ENCODE assay signal across 15 cellular contexts in genomic region chr3:16335772-16336621, GRCh38.
A peak's percentile ranks its signal among the peaks of the same experiment; 100 is the strongest.
DNase-seq lines count a peak whose midpoint lies in the region; ATAC-seq and TF ChIP-seq lines count a peak whose summit lies in the region.
"Had no signal": no experiment of that assay in that cellular context is flagged by ENCODE, and none has a peak within 500 bp of the region (broad histone marks: within the 10 kb centered on the region; RNA-seq: fewer than 3 reads in every experiment).

No MANE protein-coding gene starts in this region.

- no peak overlapping the region for H2BK5ac ChIP-seq in IMR-90 (ENCODE audit: low read depth, low read length, poor library complexity, severe bottlenecking)

- H2AK9ac ChIP-seq in IMR-90 (replicated peaks; ENCODE audit: low read depth, low read length, poor library complexity), result no peak overlapping the region

- 80% methylated on average over 2 of the region's 14 CpGs; no CpG with 5 or more reads in 1 of the 2 experiments for WGBS in IMR-90 (ENCODE audit: extremely low coverage in 2 of 2, insufficient read length in 1 of 2), 2 experiments
- WGBS in esophagus muscularis mucosa, result 68% methylated on average over 11 of the region's 14 CpGs

- no peak for TF ChIP-seq RAD21 in IMR-90 (IDR thresholded peaks at IDR 0.05; ENCODE audit: low read length)

- H4K20me1 ChIP-seq in IMR-90 (ENCODE audit: insufficient read depth, low read length) (peaks cover 24% of the 10 kb centered on the region), neural progenitor cell (ENCODE audit: low read depth) (no peaks in the 10 kb centered on the region)

- H3K27ac Mint-ChIP-seq in CD8-positive, alpha-beta T cell, result peak overlapping the region; percentile 82
- H3K27ac Mint-ChIP-seq in neural progenitor cell, result peak overlapping the region; percentile 81
- H3K27ac Mint-ChIP-seq: type B pancreatic cell had no signal

- TF ChIP-seq EP300 in esophagus muscularis mucosa (IDR thresholded peaks at IDR 0.05), result no peak

- peaks cover 17% of the 10 kb centered on the region for H3K36me3 ChIP-seq in CD8-positive, alpha-beta T cell (ENCODE audit: insufficient read depth, low read length)
- H3K36me3 ChIP-seq in IMR-90 (ENCODE audit: control insufficient read depth, insufficient read depth, low read length) (peaks cover 17% of the 10 kb centered on the region), esophagus muscularis mucosa (peaks cover 0 to 26% (median 9%) of the 10 kb centered on the region in 4 donors), neural progenitor cell (peaks cover 5% of the 10 kb centered on the region), MG63 (0 out of 2 replicates have a peak, but pooled peaks cover 3% of the 10 kb centered on the region)

- no peak overlapping the region for H4K91ac ChIP-seq in IMR-90 (ENCODE audit: insufficient read depth, low read depth, low read length)

- no peaks in the 10 kb centered on the region for H3F3A ChIP-seq in neural progenitor cell (ENCODE audit: low read depth)

- no peak overlapping the region for H3K56ac ChIP-seq in IMR-90 (ENCODE audit: extremely low read depth, insufficient read depth, low read length)

- in situ Hi-C loops in IMR-90 (cut with MboI; ENCODE audit: low sequenced_read_pairs), result no loop called here

- dilution Hi-C loops in IMR-90 (cut with HindIII; ENCODE audit: low sequenced_read_pairs, unreplicated experiment), result no loop called here

- POLR2A ChIA-PET in CD8-positive, alpha-beta T cell (lab: Charles Lee), result no interaction called here
- POLR2A ChIA-PET in IMR-90 (lab: Charles Lee; ENCODE audit: unreplicated experiment), result no interaction called here

- peaks cover 74% of the 10 kb centered on the region for H3K4me1 Mint-ChIP-seq in CD8-positive, alpha-beta T cell (ENCODE audit: low read depth)
- H3K4me1 Mint-ChIP-seq in neural progenitor cell, result peaks cover 43% of the 10 kb centered on the region

- no peak overlapping the region for H2BK15ac ChIP-seq in IMR-90 (ENCODE audit: low read depth, low read length)

- peaks cover 8% of the 10 kb centered on the region for H3K9me3 Mint-ChIP-seq in CD8-positive, alpha-beta T cell
- H3K9me3 Mint-ChIP-seq in neural progenitor cell, result peaks cover 20% of the 10 kb centered on the region

- H3K14ac ChIP-seq in IMR-90 (replicated peaks; ENCODE audit: low read depth, low read length), result no peak overlapping the region

- H3K4ac ChIP-seq in IMR-90 (ENCODE audit: low read depth, low read length), result no peak overlapping the region; the same call in 1 of the 2 replicates

- no peaks in the 10 kb centered on the region for H3K27me3 ChIP-seq in CD8-positive, alpha-beta T cell (ENCODE audit: insufficient read depth, low read length)
- H3K27me3 ChIP-seq in IMR-90 (ENCODE audit: control insufficient read depth, insufficient read depth, low read length), result no peaks in the 10 kb centered on the region
- H3K27me3 ChIP-seq in esophagus muscularis mucosa, result no peaks in the 10 kb centered on the region
- no peaks in the 10 kb centered on the region for H3K27me3 ChIP-seq in neural progenitor cell
- H3K27me3 ChIP-seq in MG63, result no peaks in the 10 kb centered on the region
- H3K27me3 ChIP-seq: ascending aorta; BLaER1 treated with 17β-estradiol and CSF1 and Interleukin-3, amounts not matched to agents 10 nM and 100 nM had no signal

- no peak for TF ChIP-seq CTCF in CD8-positive, alpha-beta T cell (IDR thresholded peaks at IDR 0.05)
- TF ChIP-seq CTCF in IMR-90 (conservative IDR thresholded peaks at IDR 0.05; ENCODE audit: low read depth, low read length) (no peak), esophagus muscularis mucosa (IDR thresholded peaks at IDR 0.05) (no peak), neural progenitor cell (IDR thresholded peaks at IDR 0.05) (no peak)

- H3K4me2 ChIP-seq in IMR-90 (ENCODE audit: low read depth, low read length) (no peak overlapping the region), neural progenitor cell (no peak overlapping the region)
- H3K4me2 ChIP-seq: KMS-11 had no signal

- H2AFZ ChIP-seq in IMR-90 (replicated peaks; ENCODE audit: low read length, poor library complexity), result peak overlapping the region; percentile 24
- no peak overlapping the region for H2AFZ ChIP-seq in neural progenitor cell (replicated peaks)
- H2AFZ ChIP-seq: parathyroid adenoma had no signal

- H3K4me1 ChIP-seq in CD8-positive, alpha-beta T cell (ENCODE audit: insufficient read depth, low read length), result peaks cover 43% of the 10 kb centered on the region
- H3K4me1 ChIP-seq in IMR-90 (ENCODE audit: control insufficient read depth, insufficient read depth, low read length) (peaks cover 8% of the 10 kb centered on the region), esophagus muscularis mucosa (peaks cover 27 to 63% (median 57%) of the 10 kb centered on the region in 4 donors), neural progenitor cell (peaks cover 8% of the 10 kb centered on the region)
- H3K4me1 ChIP-seq: parathyroid adenoma had no signal

- H3K79me2 ChIP-seq in neural progenitor cell (ENCODE audit: low read depth), result no peaks in the 10 kb centered on the region
- H3K79me2 ChIP-seq: parathyroid adenoma had no signal

- H3K9me3 ChIP-seq in CD8-positive, alpha-beta T cell (ENCODE audit: low read length), result peaks cover 2% of the 10 kb centered on the region
- H3K9me3 ChIP-seq in IMR-90 (ENCODE audit: control insufficient read depth, insufficient read depth, low read length) (peaks cover 6% of the 10 kb centered on the region), esophagus muscularis mucosa (peaks cover 0 to 7% (median 2%) of the 10 kb centered on the region in 4 donors), neural progenitor cell (ENCODE audit: low read depth) (peaks cover 12% of the 10 kb centered on the region), MG63 (no peaks in the 10 kb centered on the region)
- H3K9me3 ChIP-seq: ascending aorta had no signal

- no peak overlapping the region for H3K4me3 Mint-ChIP-seq in CD8-positive, alpha-beta T cell
- no peak overlapping the region for H3K4me3 Mint-ChIP-seq in neural progenitor cell
- H3K4me3 Mint-ChIP-seq: type B pancreatic cell had no signal

- no peak overlapping the region for H2BK120ac ChIP-seq in IMR-90 (ENCODE audit: low read depth, low read length)

- H4K5ac ChIP-seq in IMR-90 (ENCODE audit: low read depth, low read length), result no peak overlapping the region; the same call in 1 of the 2 replicates

- intact Hi-C loops in CD8-positive, alpha-beta T cell (cut with DNase I, micrococcal nuclease), result loop anchor here in 1 of 2 experiments (5.0 kb wide), 3 partner anchors 34 to 216 kb away; no protein-coding TSS in a partner anchor
- intact Hi-C loops in IMR-90 (cut with micrococcal nuclease), result no loop called here
- intact Hi-C loops in esophagus muscularis mucosa (cut with DNase I), result no loop called here

- no peak overlapping the region for H3K23ac ChIP-seq in IMR-90 (ENCODE audit: low read depth, low read length)

- no TSS peak for BruUV-seq in IMR-90 (replicated peaks; lab: Mats Ljungman, UMichigan)

- H3K27me3 Mint-ChIP-seq in CD8-positive, alpha-beta T cell (ENCODE audit: low read depth), result no peaks in the 10 kb centered on the region
- H3K27me3 Mint-ChIP-seq in neural progenitor cell (ENCODE audit: insufficient read depth, low read depth), result peaks cover 3% of the 10 kb centered on the region
- H3K27me3 Mint-ChIP-seq: type B pancreatic cell had no signal

- H2AK5ac ChIP-seq in IMR-90 (ENCODE audit: low read depth, low read length), result no peak overlapping the region

- no peak overlapping the region for H3K18ac ChIP-seq in IMR-90 (ENCODE audit: low read depth, low read length)

- 0 out of 4 replicates have a peak overlapping the region, but pooled peaks of 1 of the 2 experiments have one; percentile 1 for H4K8ac ChIP-seq in IMR-90 (ENCODE audit: low read depth in 2 of 2, low read length in 2 of 2)

- no peak overlapping the region for H3K4me3 ChIP-seq in CD8-positive, alpha-beta T cell (ENCODE audit: low read depth, low read length)
- H3K4me3 ChIP-seq in IMR-90 (ENCODE audit: insufficient read depth, low read depth, low read length) (no peak overlapping the region), esophagus muscularis mucosa (no peak overlapping the region), neural progenitor cell (no peak overlapping the region), MG63 (no peak overlapping the region)
- H3K4me3 ChIP-seq: ascending aorta; BLaER1 treated with 17β-estradiol and CSF1 and Interleukin-3, amounts not matched to agents 10 nM and 100 nM had no signal

- peaks cover 17% of the 10 kb centered on the region for H3K9me1 ChIP-seq in IMR-90 (ENCODE audit: insufficient read depth, low read length)

- TF ChIP-seq POLR2A in IMR-90 (IDR thresholded peaks at IDR 0.05; ENCODE audit: low read depth, low read length) (no peak), esophagus muscularis mucosa (IDR thresholded peaks at IDR 0.05; ENCODE audit: low read depth) (no peak)

- H2BK20ac ChIP-seq in IMR-90 (ENCODE audit: low read depth, low read length), result no peak overlapping the region

- H3K9ac ChIP-seq in IMR-90 (ENCODE audit: low read depth, low read length) (no peak overlapping the region), neural progenitor cell (no peak overlapping the region)
- H3K9ac ChIP-seq: BLaER1 treated with 17β-estradiol and CSF1 and Interleukin-3, amounts not matched to agents 10 nM and 100 nM; KMS-11; parathyroid adenoma had no signal

- peaks cover 77% of the 10 kb centered on the region for H3K36me3 Mint-ChIP-seq in CD8-positive, alpha-beta T cell
- peaks cover 25% of the 10 kb centered on the region for H3K36me3 Mint-ChIP-seq in neural progenitor cell

- CTCF ChIA-PET in CD8-positive, alpha-beta T cell (lab: Charles Lee), result interaction anchor here (1.1 to 1.8 kb wide), 3 partner anchors 24 to 67 kb away, joined by 3 to 8 read pairs (median 4); no protein-coding TSS in a partner anchor
- CTCF ChIA-PET in IMR-90 (lab: Yijun Ruan, JAX), result interaction anchor here (0.6 kb wide), 1 partner anchor 173 kb away, joined by 4 read pairs; no protein-coding TSS in a partner anchor

- H3K27ac ChIP-seq in CD8-positive, alpha-beta T cell (ENCODE audit: low read depth, low read length), result no peak overlapping the region
- H3K27ac ChIP-seq in IMR-90 (ENCODE audit: insufficient read depth, low read length), result no peak overlapping the region
- peak overlapping the region; percentile 74 to 83 (median 80) for H3K27ac ChIP-seq in esophagus muscularis mucosa (replicated peaks in 1 of 4)
- H3K27ac ChIP-seq in neural progenitor cell, result peak overlapping the region; percentile 60
- H3K27ac ChIP-seq: KMS-11, parathyroid adenoma had no signal

- peak in 1 of 7 experiments; percentile 47 for DNase-seq in CD8-positive, alpha-beta T cell
- no peak for DNase-seq in IMR-90
- DNase-seq in esophagus muscularis mucosa (ENCODE audit: extremely low spot score), result no peak
- DNase-seq in neural progenitor cell (ENCODE audit: low spot score), result no peak
- DNase-seq in KG1 (lab: John Stamatoyannopoulos, UW), result no peak
- no peak for DNase-seq in MG63
- no peak for DNase-seq in A172 (ENCODE audit: low spot score)
- DNase-seq: NCI-H1436 treated with DMSO at 0.1 percent for 48 hours, NCI-H446 had no signal

- H3K79me1 ChIP-seq in IMR-90 (ENCODE audit: low read depth in 1 of 2, low read length in 2 of 2), result peaks cover 20 to 51% of the 10 kb centered on the region in 2 experiments

- no peak for ATAC-seq in CD8-positive, alpha-beta T cell
- ATAC-seq in IMR-90 (ENCODE audit: low read depth) (no peak), HG03095 (IDR thresholded peaks at IDR 0.05; ENCODE audit: unreplicated experiment) (no peak)

TF ChIP-seq in IMR-90, 13 proteins besides CTCF, POLR2A, EP300 and RAD21 (continues in another document):
- no peak for TF ChIP-seq RFX5 (IDR thresholded peaks at IDR 0.05; ENCODE audit: low read depth, low read length)
- no peak for TF ChIP-seq FOS (IDR thresholded peaks at IDR 0.05; ENCODE audit: low read depth, low read length)

Comparison
In these comparisons a context has a peak if more than half of its experiments do, and no peak if none do; other contexts are left out.
1. H3K27ac ChIP-seq: peak in esophagus muscularis mucosa (4 of 4) and neural progenitor cell (single experiment); none in CD8-positive, alpha-beta T cell (single experiment) and IMR-90 (single experiment).